Comparison of ENCODE assay signal across 8 cellular contexts in genomic region chr11:62752994-62753735, GRCh38. TPM values are rescaled to one million over a fixed set of nuclear protein-coding genes. Genes with fewer than 3 reads are reported as not detected.
DNase-seq lines count a peak whose midpoint lies in the region; ATAC-seq and TF ChIP-seq lines count a peak whose summit lies in the region.

No MANE protein-coding gene starts in this region.

- intact Hi-C loops in esophagus muscularis mucosa (cut with DNase I), result no loop called here
- intact Hi-C loops in prostate gland (cut with DNase I), result no loop called here

- TF ChIP-seq CTCF in RWPE1 (conservative IDR thresholded peaks at IDR 0.05; ENCODE audit: low read depth), result no peak
- no peak for TF ChIP-seq CTCF in esophagus muscularis mucosa (IDR thresholded peaks at IDR 0.05)
- no peak for TF ChIP-seq CTCF in prostate gland (IDR thresholded peaks at IDR 0.05)
- no peak for TF ChIP-seq CTCF in GM13976 (IDR thresholded peaks at IDR 0.05; ENCODE audit: borderline replicate concordance, control extremely low read depth, extremely low read depth, insufficient read depth, missing control alignments)

- DNase-seq in RWPE1 (ENCODE audit: low spot score) (no peak), esophagus muscularis mucosa (ENCODE audit: extremely low spot score) (no peak), prostate gland (ENCODE audit: low spot score) (no peak), GM13976 (ENCODE audit: low spot score) (no peak), hippocampal formation (lab: John Stamatoyannopoulos, UW) (no peak)

- no peaks in the 10 kb centered on the region for H3K9me3 ChIP-seq in esophagus muscularis mucosa
- H3K9me3 ChIP-seq in prostate gland, result no peaks in the 10 kb centered on the region

- H3K4me1 ChIP-seq in esophagus muscularis mucosa (peaks cover 17 to 48% (median 40%) of the 10 kb centered on the region in 4 donors), prostate gland (replicated peaks) (no peaks in the 10 kb centered on the region)

- no peaks in the 10 kb centered on the region for H3K27me3 ChIP-seq in esophagus muscularis mucosa
- no peaks in the 10 kb centered on the region for H3K27me3 ChIP-seq in prostate gland (replicated peaks; ENCODE audit: insufficient read depth)

- POLR2A ChIA-PET in RWPE1 (lab: Yijun Ruan, JAX; ENCODE audit: low non-redundant PET), result interaction anchor here (0.8 to 1.5 kb wide), 10 partner anchors 9 to 88 kb away, joined by 3 to 6 read pairs (median 4); partner anchors contain the start of genes C11orf98, CSKMT, HNRNPUL2 and LBHD1

- H3K36me3 ChIP-seq in esophagus muscularis mucosa (peaks cover 10 to 28% (median 27%) of the 10 kb centered on the region in 4 donors), prostate gland (no peaks in the 10 kb centered on the region)

- H3K27ac ChIP-seq in RWPE1 (peak overlapping the region; percentile 86), esophagus muscularis mucosa (replicated peaks in 1 of 4) (peak overlapping the region; percentile 89 to 94 (median 90)), prostate gland (peak overlapping the region; percentile 91)

- H3K4me3 ChIP-seq in esophagus muscularis mucosa (peak overlapping the region; percentile 67 to 72 (median 70)), prostate gland (peak overlapping the region; percentile 62 to 66)

- 85% methylated on average over 15 of the region's 15 CpGs for WGBS in esophagus muscularis mucosa
- WGBS in prostate gland, result 83% methylated on average over 15 of the region's 15 CpGs

- TF ChIP-seq EP300 in esophagus muscularis mucosa (IDR thresholded peaks at IDR 0.05), result no peak

- in situ Hi-C loops in GM13976 (cut with MboI; ENCODE audit: low sequenced_read_pairs, unreplicated experiment), result no loop called here

- peak; percentile 4 for ATAC-seq in GM18517 (IDR thresholded peaks at IDR 0.05; ENCODE audit: unreplicated experiment)
- no peak for ATAC-seq in HG02571 (IDR thresholded peaks at IDR 0.05; ENCODE audit: unreplicated experiment)
- no peak for ATAC-seq in GM19397 (IDR thresholded peaks at IDR 0.05; ENCODE audit: unreplicated experiment)

- TF ChIP-seq POLR2A in esophagus muscularis mucosa (IDR thresholded peaks at IDR 0.05; ENCODE audit: low read depth) (no peak), prostate gland (IDR thresholded peaks at IDR 0.05) (no peak)

- CTCF ChIA-PET in RWPE1 (lab: Yijun Ruan, JAX), result interaction anchor here (0.5 to 1.3 kb wide), 5 partner anchors 17 to 1298 kb away, joined by 3 to 6 read pairs (median 4); partner anchors contain the start of gene TAF6L

RNA-seq across cellular contexts. Expression of gene ZBTB3, which starts 0.8 kb away (rescaled TPM):
- total RNA-seq in esophagus muscularis mucosa (10 to 100 TPM in 1 of 4 donors, 1 to 10 TPM in 3; 6.2 to 12.3 (median 9.1) TPM), prostate gland (10 to 100 TPM; 14.8 to 19.1 TPM)

RNA-seq across cellular contexts. Expression of gene POLR2G, which starts 8.2 kb away (rescaled TPM):
- total RNA-seq in esophagus muscularis mucosa (10 to 100 TPM; 41.1 to 48.2 (median 44.4) TPM), prostate gland (10 to 100 TPM; 97.2 to 98.3 TPM)

RNA-seq across cellular contexts. Expression of gene TAF6L, which starts 18.0 kb away (rescaled TPM):
- total RNA-seq in esophagus muscularis mucosa, result 10 to 100 TPM; 12.0 to 27.2 (median 14.6) TPM
- total RNA-seq in prostate gland, result 10 to 100 TPM; 22.2 to 36.2 TPM

RNA-seq across cellular contexts. Expression of gene TTC9C, which starts 24.9 kb away (rescaled TPM):
- total RNA-seq in esophagus muscularis mucosa (10 to 100 TPM; 12.9 to 22.9 (median 18.2) TPM), prostate gland (10 to 100 TPM; 25.1 to 25.5 TPM)

RNA-seq across cellular contexts. Expression of gene HNRNPUL2, which starts 25.9 kb away (rescaled TPM):
- 10 to 100 TPM; 19.5 to 45.0 (median 36.7) TPM for total RNA-seq in esophagus muscularis mucosa
- total RNA-seq in prostate gland, result 10 to 100 TPM; 26.6 to 33.5 TPM
